13 cellular contexts compared by ENCODE assay signal in genomic region chr2:127807678-127808353, GRCh38. TPM values are rescaled to one million over a fixed set of nuclear protein-coding genes. Genes with fewer than 3 reads are reported as not detected.
DNase-seq lines count a peak whose midpoint lies in the region; ATAC-seq and TF ChIP-seq lines count a peak whose summit lies in the region.
"Had no signal": no experiment of that assay in that cellular context is flagged by ENCODE, and none has a peak within 500 bp of the region (broad histone marks: within the 10 kb centered on the region; RNA-seq: fewer than 3 reads in every experiment).

No MANE protein-coding gene starts in this region.

- peak overlapping the region; percentile 48 for H3K4me3 Mint-ChIP-seq in activated CD8-positive, alpha-beta T cell treated with anti-CD3 and anti-CD28 coated beads for 36 hours

- H3K27me3 ChIP-seq in A673 (replicated peaks; ENCODE audit: insufficient read depth, low read depth, low read length, poor library complexity) (no peaks in the 10 kb centered on the region), GM23248 (replicated peaks; ENCODE audit: insufficient read depth) (no peaks in the 10 kb centered on the region)
- H3K27me3 ChIP-seq: spleen had no signal

- in situ Hi-C loops in GM23248 (cut with MboI): no loop called here

- no peaks in the 10 kb centered on the region for H3K36me3 ChIP-seq in A673 (ENCODE audit: insufficient read depth, low read length, poor library complexity, severe bottlenecking)
- H3K36me3 ChIP-seq in GM23248 (ENCODE audit: low read depth): no peaks in the 10 kb centered on the region
- H3K36me3 ChIP-seq: spleen had no signal

- BruUV-seq in A673 (replicated peaks; lab: Mats Ljungman, UMichigan): TSS peak; percentile 1

- no peaks in the 10 kb centered on the region for H3K27me3 Mint-ChIP-seq in activated CD8-positive, alpha-beta T cell treated with anti-CD3 and anti-CD28 coated beads for 36 hours

- H3K36me3 Mint-ChIP-seq in activated CD8-positive, alpha-beta T cell treated with anti-CD3 and anti-CD28 coated beads for 36 hours (ENCODE audit: low read depth): peaks cover 27% of the 10 kb centered on the region

- H3K4me1 Mint-ChIP-seq in activated CD8-positive, alpha-beta T cell treated with anti-CD3 and anti-CD28 coated beads for 36 hours (ENCODE audit: low read depth): peaks cover 50% of the 10 kb centered on the region

- no peak for TF ChIP-seq CTCF in A673 (conservative IDR thresholded peaks at IDR 0.05; ENCODE audit: low read depth, low read length)
- TF ChIP-seq CTCF in activated CD8-positive, alpha-beta T cell treated with anti-CD3 and anti-CD28 coated beads for 36 hours (IDR thresholded peaks at IDR 0.05): no peak
- no peak for TF ChIP-seq CTCF in RWPE1 (conservative IDR thresholded peaks at IDR 0.05; ENCODE audit: low read depth)

- intact Hi-C loops in A673 (cut with micrococcal nuclease; ENCODE audit: unreplicated experiment): no loop called here
- intact Hi-C loops in activated CD8-positive, alpha-beta T cell treated with anti-CD3 and anti-CD28 coated beads for 36 hours (cut with micrococcal nuclease): no loop called here

- ATAC-seq in activated CD8-positive, alpha-beta T cell treated with anti-CD3 and anti-CD28 coated beads for 36 hours: no peak

- no peaks in the 10 kb centered on the region for H3K9me3 ChIP-seq in A673 (ENCODE audit: low read depth, low read length, poor library complexity, severe bottlenecking)
- H3K9me3 ChIP-seq in GM23248 (ENCODE audit: low read depth): no peaks in the 10 kb centered on the region
- H3K9me3 ChIP-seq: spleen had no signal

- CTCF ChIA-PET in A673 (lab: Charles Lee) (no interaction called here), RWPE1 (lab: Yijun Ruan, JAX) (no interaction called here)
- CTCF ChIA-PET in activated CD8-positive, alpha-beta T cell treated with anti-CD3 and anti-CD28 coated beads for 36 hours (lab: Charles Lee): interaction anchor here (0.7 to 2.1 kb wide), 2 partner anchors 11 to 216 kb away, joined by 3 to 5 read pairs; no protein-coding TSS in a partner anchor

- peaks cover 80% of the 10 kb centered on the region for H3K79me2 ChIP-seq in GM23248 (ENCODE audit: insufficient read depth)

- H3K4me2 ChIP-seq in GM23248 (ENCODE audit: unreplicated experiment): no peak overlapping the region

- POLR2A ChIA-PET in A673 (lab: Charles Lee; ENCODE audit: low non-redundant PET): interaction anchor here (0.6 kb wide), 1 partner anchor 203 kb away, joined by 3 read pairs; no protein-coding TSS in a partner anchor
- POLR2A ChIA-PET in activated CD8-positive, alpha-beta T cell treated with anti-CD3 and anti-CD28 coated beads for 36 hours (lab: Charles Lee): interaction anchor here (0.6 to 1.4 kb wide), 2 partner anchors 21 to 59 kb away, joined by 3 to 4 read pairs; no protein-coding TSS in a partner anchor
- POLR2A ChIA-PET in RWPE1 (lab: Yijun Ruan, JAX; ENCODE audit: low non-redundant PET): no interaction called here

- peak overlapping the region; percentile 80 for H3K27ac Mint-ChIP-seq in activated CD8-positive, alpha-beta T cell treated with anti-CD3 and anti-CD28 coated beads for 36 hours

- DNase-seq in A673 (ENCODE audit: low spot score) (no peak), GM23248 (peak; percentile 25), kidney glomerular epithelial cell (lab: John Stamatoyannopoulos, UW) (peak; percentile 21), SW480 (ENCODE audit: low spot score) (no peak), RWPE1 (ENCODE audit: low spot score) (no peak), iPS-NIHi7 (ENCODE audit: extremely low spot score) (no peak), NOMO-1 treated with DMSO at 0.1 percent for 48 hours (lab: John Stamatoyannopoulos, UW; ENCODE audit: unreplicated experiment) (no peak)
- DNase-seq in activated CD8-positive, alpha-beta T cell treated with anti-CD3 and anti-CD28 coated beads for 36 hours: no peak
- DNase-seq: activated effector memory CD4-positive, alpha-beta T cell treated with Interleukin-2 at 50 U/mL for 16 hours; NCI-H1436 treated with DMSO at 0.1 percent for 48 hours; spleen; T1000 had no signal

- no peaks in the 10 kb centered on the region for H3K9me3 Mint-ChIP-seq in activated CD8-positive, alpha-beta T cell treated with anti-CD3 and anti-CD28 coated beads for 36 hours

- H3K4me1 ChIP-seq in A673 (ENCODE audit: insufficient read depth, low read length, poor library complexity, severe bottlenecking): peaks cover 17% of the 10 kb centered on the region
- H3K4me1 ChIP-seq in GM23248 (ENCODE audit: insufficient read depth): peaks cover 13% of the 10 kb centered on the region

- H3K9ac ChIP-seq in GM23248: no peak overlapping the region

- H3K9me2 ChIP-seq in GM23248 (ENCODE audit: insufficient read depth): no peaks in the 10 kb centered on the region

- H2AFZ ChIP-seq in GM23248: no peak overlapping the region

- peaks cover 30% of the 10 kb centered on the region; the same call in 1 of the 2 replicates for H4K20me1 ChIP-seq in GM23248 (ENCODE audit: insufficient read depth)

- peaks cover 9% of the 10 kb centered on the region for H3F3A ChIP-seq in GM23248 (ENCODE audit: insufficient read depth)

- WGBS in GM23248 (ENCODE audit: low coverage in 1 of 2, low lambda C conversion rate in 2 of 2, missing lambda C conversion rate in 2 of 2), 2 experiments: 91 to 92% methylated on average over 3 of the region's 3 CpGs

- H3K4me3 ChIP-seq in A673 (ENCODE audit: low read depth, low read length, poor library complexity, severe bottlenecking) (no peak overlapping the region), GM23248 (no peak overlapping the region)

- H3K27ac ChIP-seq in A673 (ENCODE audit: low read depth, low read length, poor library complexity, severe bottlenecking) (no peak overlapping the region), GM23248 (no peak overlapping the region), RWPE1 (no peak overlapping the region)
- H3K27ac ChIP-seq: C4-2B, spleen had no signal

RNA-seq across cellular contexts. Expression of gene WDR33, which starts 3.2 kb away (rescaled TPM):
- total RNA-seq in A673 (2021): 83.8 and 87.1 TPM in 2 replicates
- 16.9 and 36.9 TPM in 2 replicates for total RNA-seq in GM23248 (2014; rRNA removed; shearing (Covaris generic))
- 39.3 and 43.8 TPM in 2 replicates for polyA plus RNA-seq in GM23248 (2016; fragmentation: Nextera tagmentation; extraction: Ambion mirVana)
- 10 to 100 TPM; 71.4 to 74.6 TPM for total RNA-seq in activated CD8-positive, alpha-beta T cell treated with anti-CD3 and anti-CD28 coated beads for 36 hours

RNA-seq across cellular contexts. Expression of gene POLR2D, which starts 50.1 kb away (rescaled TPM):
- total RNA-seq in A673 (2021): 88.4 and 90.0 TPM in 2 replicates
- 12.8 and 17.2 TPM in 2 replicates for total RNA-seq in GM23248 (2014; rRNA removed; shearing (Covaris generic))
- polyA plus RNA-seq in GM23248 (2016; fragmentation: Nextera tagmentation; extraction: Ambion mirVana): 36.0 and 41.7 TPM in 2 replicates
- 10 to 100 TPM; 72.5 to 75.0 TPM for total RNA-seq in activated CD8-positive, alpha-beta T cell treated with anti-CD3 and anti-CD28 coated beads for 36 hours

Comparison
In these comparisons a context has a peak if more than half of its experiments do, and no peak if none do; other contexts are left out.
1. DNase-seq: peak in GM23248 (single experiment) and kidney glomerular epithelial cell (single experiment); none in A673 (single experiment), activated CD8-positive, alpha-beta T cell treated with anti-CD3 and anti-CD28 coated beads for 36 hours (single experiment), SW480 (single experiment), RWPE1 (single experiment), iPS-NIHi7 (single experiment) and NOMO-1 treated with DMSO at 0.1 percent for 48 hours (single experiment).